7 cellular contexts compared by ENCODE assay signal in genomic region chr9:110578896-110579752, GRCh38. TPM values are rescaled to one million over a fixed set of nuclear protein-coding genes. Genes with fewer than 3 reads are reported as not detected.
DNase-seq lines count a peak whose midpoint lies in the region; ATAC-seq, FAIRE-seq and TF ChIP-seq lines count a peak whose summit lies in the region.

SVEP1 (minus strand) TSS chr9:110579741; CDS start chr9:110579543, 198 bp downstream.

- no peak within 1 kb of the TSS for H3K27ac Mint-ChIP-seq in activated T-cell treated with anti-CD3 and anti-CD28 coated beads, Interleukin-2, amount 50 U/mL, for 24 hours

- peaks cover 6% of the 10 kb centered on the region for H3K4me1 Mint-ChIP-seq in activated T-cell treated with anti-CD3 and anti-CD28 coated beads, Interleukin-2, amount 50 U/mL, for 24 hours (ENCODE audit: low read depth)

- TF ChIP-seq CTCF in heart left ventricle (IDR thresholded peaks at IDR 0.05) (no peak), pancreas (IDR thresholded peaks at IDR 0.05) (no peak)

- intact Hi-C loops in heart left ventricle (cut with DNase I) (no loop called here), pancreas (cut with DNase I) (no loop called here)

- 1% methylated on average over 24 to 99 of the region's 99 CpGs for WGBS in heart left ventricle, 4 donors
- 0 to 1% methylated on average over 84 to 99 of the region's 99 CpGs for WGBS in pancreas, 2 donors

- H3K9me3 ChIP-seq in HUES48 (ENCODE audit: control insufficient read depth, insufficient read depth, low read length) (no peaks in the 10 kb centered on the region), heart left ventricle (peaks cover 0 to 5% (median 0%) of the 10 kb centered on the region in 12 donors), pancreas (no peaks in the 10 kb centered on the region)

- H3K36me3 ChIP-seq in HUES48 (ENCODE audit: control insufficient read depth, insufficient read depth, low read length), result no peaks in the 10 kb centered on the region
- H3K36me3 ChIP-seq in heart left ventricle, result no peaks in the 10 kb centered on the region
- H3K36me3 ChIP-seq in pancreas, result no peaks in the 10 kb centered on the region

- peaks cover 41% of the 10 kb centered on the region for H3K27me3 Mint-ChIP-seq in activated T-cell treated with anti-CD3 and anti-CD28 coated beads, Interleukin-2, amount 50 U/mL, for 24 hours

- DNase-seq in amniotic epithelial cell (ENCODE audit: low read depth) (peak; percentile 74), heart left ventricle (peak; percentile 43 to 76 (median 60)), pancreas (peak; percentile 7 to 65 (median 30)), A172 (ENCODE audit: low spot score) (no peak)
- DNase-seq in activated naive CD4-positive, alpha-beta T cell treated with Interleukin-2 at 50 U/mL for 16 hours, result no peak
- DNase-seq in activated T-cell treated with anti-CD3 and anti-CD28 coated beads, Interleukin-2, amount 50 U/mL, for 24 hours, result no peak

- peaks cover 56% of the 10 kb centered on the region for H3K27me3 ChIP-seq in HUES48 (ENCODE audit: control insufficient read depth, insufficient read depth, low read length)
- H3K27me3 ChIP-seq in heart left ventricle, result peaks cover 4 to 63% (median 22%) of the 10 kb centered on the region in 9 donors
- H3K27me3 ChIP-seq in pancreas, result peaks cover 0 to 14% (median 4%) of the 10 kb centered on the region in 4 donors

- ATAC-seq in heart left ventricle (peak; percentile 30 to 82 (median 72)), pancreas (peak; percentile 39 to 67 (median 60))

- peak in 1 of 2 donors; percentile 27 for TF ChIP-seq POLR2A in heart left ventricle (IDR thresholded peaks at IDR 0.05)

- no peaks in the 10 kb centered on the region for H3K36me3 Mint-ChIP-seq in activated T-cell treated with anti-CD3 and anti-CD28 coated beads, Interleukin-2, amount 50 U/mL, for 24 hours (ENCODE audit: low read depth)

- peak within 1 kb of the TSS; percentile 42; the same call in 1 of the 2 replicates for H3K9ac ChIP-seq in HUES48 (ENCODE audit: low read depth, low read length)

- H3K4me1 ChIP-seq in HUES48 (ENCODE audit: control insufficient read depth, insufficient read depth, low read length) (peaks cover 23% of the 10 kb centered on the region), heart left ventricle (peaks cover 0 to 18% (median 5%) of the 10 kb centered on the region in 12 donors), pancreas (no peaks in the 10 kb centered on the region)

- H3K4me3 Mint-ChIP-seq in activated T-cell treated with anti-CD3 and anti-CD28 coated beads, Interleukin-2, amount 50 U/mL, for 24 hours, result no peak within 1 kb of the TSS

- H3K9me3 Mint-ChIP-seq in activated T-cell treated with anti-CD3 and anti-CD28 coated beads, Interleukin-2, amount 50 U/mL, for 24 hours, result no peaks in the 10 kb centered on the region

- H3K4me3 ChIP-seq in HUES48 (ENCODE audit: low read depth, low read length) (peak within 1 kb of the TSS; percentile 71), heart left ventricle (peak within 1 kb of the TSS; percentile 34 to 76 (median 61)), pancreas (peak within 1 kb of the TSS; percentile 18 to 52 (median 33))

- H3K27ac ChIP-seq in HUES48 (ENCODE audit: low read depth, low read length), result no peak within 1 kb of the TSS
- peak within 1 kb of the TSS; percentile 64 to 88 (median 76) for H3K27ac ChIP-seq in heart left ventricle
- peak within 1 kb of the TSS in 3 of 4 donors; percentile 22 to 65 (median 58) for H3K27ac ChIP-seq in pancreas

- no peak for FAIRE-seq in pancreas (lab: Jason Lieb, UNC)

RNA-seq across cellular contexts. Expression of gene SVEP1, which starts in this region (rescaled TPM):
- total RNA-seq in heart left ventricle (10 to 100 TPM in 2 of 9 donors, 1 to 10 TPM in 7; 4.1 to 34.4 (median 7.9) TPM), pancreas (10 to 100 TPM in 3 of 6 donors, 1 to 10 TPM in 3; 3.6 to 12.8 (median 8.5) TPM)
- polyA plus RNA-seq in heart left ventricle (under 1 TPM; 0.50 to 0.85 TPM), pancreas (1 to 10 TPM in 1 of 2 donors, under 1 TPM in 1; 0.96 to 1.2 TPM)
- total RNA-seq in A172 (2014; rRNA removed; shearing (Covaris generic)), result 0.07 TPM in 1 of 2 replicates, not detected in the other

Comparison
In these comparisons a context has a peak if more than half of its experiments do, and no peak if none do; other contexts are left out.
1. DNase-seq: peak in amniotic epithelial cell (single experiment), heart left ventricle (5 of 5) and pancreas (6 of 6); none in activated naive CD4-positive, alpha-beta T cell treated with Interleukin-2 at 50 U/mL for 16 hours (single experiment), A172 (single experiment) and activated T-cell treated with anti-CD3 and anti-CD28 coated beads, Interleukin-2, amount 50 U/mL, for 24 hours (single experiment).
2. Peak in every context shown above with its lines, with median percentiles within 50 percentile points of each other: H3K4me3 ChIP-seq.